1 cellular context compared by ENCODE assay signal in the genomic region with DNA sequence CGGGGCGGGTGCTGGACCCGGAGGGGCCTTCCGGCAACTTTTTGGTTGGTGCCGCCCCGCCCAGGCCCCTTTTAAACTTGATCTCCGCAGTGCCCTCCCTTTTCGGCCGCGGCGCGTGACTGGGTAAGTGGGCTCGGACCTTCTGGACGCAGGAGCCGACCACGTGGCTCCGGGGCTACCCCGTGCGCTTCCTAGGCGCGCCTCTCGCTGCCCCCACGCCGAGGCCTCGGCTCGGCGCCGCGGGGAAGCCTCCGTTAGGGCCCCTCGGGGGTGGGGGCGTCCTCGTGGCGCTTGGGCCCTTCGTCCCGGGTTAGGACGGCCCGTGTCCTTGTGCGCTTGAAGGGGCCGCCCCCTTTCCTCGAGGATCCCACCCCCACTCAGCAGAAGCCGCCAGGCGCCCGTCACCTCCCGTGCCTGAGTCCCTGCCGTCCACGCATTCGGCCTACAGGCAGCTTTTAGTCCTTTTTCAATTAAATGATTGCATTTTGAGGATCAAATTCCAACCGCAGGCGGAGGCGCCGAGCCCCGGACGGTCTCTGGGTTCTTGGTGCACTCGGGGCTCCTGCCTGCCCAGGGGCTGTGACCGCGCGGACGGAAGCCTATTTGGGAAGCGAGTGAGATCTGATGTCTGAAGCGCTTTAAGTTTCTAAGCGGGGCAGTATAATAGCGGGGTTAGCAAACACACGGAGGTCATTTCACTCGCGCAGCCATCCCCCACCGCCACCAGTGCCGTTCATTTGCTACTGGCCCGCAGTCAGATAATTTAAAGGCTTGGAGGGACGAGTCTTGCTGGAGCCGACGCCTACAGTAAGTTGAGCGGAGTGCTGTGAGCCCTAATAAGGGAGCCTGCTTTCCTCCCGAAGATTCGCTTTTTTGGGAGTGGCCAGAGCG.
TF ChIP-seq lines count a peak whose summit lies in the region.

No MANE protein-coding gene starts in this region.

TF ChIP-seq in HepG2, 621 proteins besides CTCF, POLR2A, EP300 and RAD21 (continued from another document and continues in another):
- TF ChIP-seq ZNF550 (CRISPR knock-in tag; IDR thresholded peaks at IDR 0.05; ENCODE audit: borderline replicate concordance) (peak; percentile 29; the same call in 1 of the 2 replicates), FOXA3 (CRISPR knock-in tag; IDR thresholded peaks at IDR 0.05) (no peak), ZNF354B (CRISPR knock-in tag; IDR thresholded peaks at IDR 0.05) (no peak), HHEX (CRISPR knock-in tag; IDR thresholded peaks at IDR 0.05) (no peak), PHF8 (CRISPR knock-in tag; IDR thresholded peaks at IDR 0.05) (peak; percentile 87), DMAP1 (CRISPR knock-in tag; IDR thresholded peaks at IDR 0.05) (peak; percentile 98), ZNF768 (CRISPR knock-in tag; IDR thresholded peaks at IDR 0.05) (peak; percentile 78; the same call in 1 of the 2 replicates), SRSF9 (IDR thresholded peaks at IDR 0.05; ENCODE audit: borderline replicate concordance, insufficient read depth, low read depth, low read length, poor library complexity, severe bottlenecking) (no peak), SIX1 (CRISPR knock-in tag; IDR thresholded peaks at IDR 0.05; ENCODE audit: borderline replicate concordance) (no peak), FOXK2 (IDR thresholded peaks at IDR 0.05) (no peak), BRD4 (CRISPR knock-in tag; IDR thresholded peaks at IDR 0.05) (peak; percentile 88), MTF1 (CRISPR knock-in tag; IDR thresholded peaks at IDR 0.05) (peak; percentile 89; the same call in 1 of the 2 replicates), PPARG (CRISPR knock-in tag; conservative IDR thresholded peaks at IDR 0.05) (peak; percentile 50; the same call in 1 of the 2 replicates), ZNF720 (CRISPR knock-in tag; IDR thresholded peaks at IDR 0.05) (no peak), ZZZ3 (CRISPR knock-in tag; IDR thresholded peaks at IDR 0.05; ENCODE audit: borderline replicate concordance) (no peak), ELF1 (CRISPR knock-in tag; IDR thresholded peaks at IDR 0.05) (0 out of 2 replicates have a peak, but pooled peaks have one; percentile 12), REXO4 (CRISPR knock-in tag; IDR thresholded peaks at IDR 0.05; ENCODE audit: borderline replicate concordance) (no peak), WIZ (CRISPR knock-in tag; IDR thresholded peaks at IDR 0.05) (peak; percentile 58; the same call in 1 of the 2 replicates), KDM4B (CRISPR knock-in tag; IDR thresholded peaks at IDR 0.05) (no peak), ZFP62 (CRISPR knock-in tag; IDR thresholded peaks at IDR 0.05) (no peak), TBP (CRISPR knock-in tag; IDR thresholded peaks at IDR 0.05) (no peak), MEIS2 (CRISPR knock-in tag; IDR thresholded peaks at IDR 0.05) (peak; percentile 61), MAFG (CRISPR knock-in tag; IDR thresholded peaks at IDR 0.05) (no peak), RFXAP (CRISPR knock-in tag; IDR thresholded peaks at IDR 0.05; ENCODE audit: borderline replicate concordance) (peak; percentile 85), ZNF333 (CRISPR knock-in tag; IDR thresholded peaks at IDR 0.05; ENCODE audit: borderline replicate concordance) (0 out of 2 replicates have a peak, but pooled peaks have one; percentile 27), ZNF446 (CRISPR knock-in tag; IDR thresholded peaks at IDR 0.05) (0 out of 2 replicates have a peak, but pooled peaks have one; percentile 33), ZNF790 (CRISPR knock-in tag; IDR thresholded peaks at IDR 0.05; ENCODE audit: borderline replicate concordance) (0 out of 2 replicates have a peak, but pooled peaks have one; percentile 59), CCDC6 (CRISPR knock-in tag; IDR thresholded peaks at IDR 0.05) (peak; percentile 50; the same call in 1 of the 2 replicates), HOXA3 (CRISPR knock-in tag; IDR thresholded peaks at IDR 0.05) (peak; percentile 75), IKZF1 (IDR thresholded peaks at IDR 0.05) (no peak), ZNF780A (CRISPR knock-in tag; IDR thresholded peaks at IDR 0.05) (peak; percentile 91), CHD4 (IDR thresholded peaks at IDR 0.05; ENCODE audit: borderline replicate concordance, low read length) (no peak), SP140L (CRISPR knock-in tag; IDR thresholded peaks at IDR 0.05; ENCODE audit: borderline replicate concordance) (no peak), SRF (IDR thresholded peaks at IDR 0.05; ENCODE audit: low read depth, low read length) (0 out of 2 replicates have a peak, but pooled peaks have one; percentile 16), CC2D1A (CRISPR knock-in tag; IDR thresholded peaks at IDR 0.05) (no peak), NFE2L2 (IDR thresholded peaks at IDR 0.05; ENCODE audit: low read length) (no peak), ZNF256 (CRISPR knock-in tag; conservative IDR thresholded peaks at IDR 0.05) (0 out of 2 replicates have a peak, but pooled peaks have one; percentile 58), SOX13 (IDR thresholded peaks at IDR 0.05) (no peak), SOX13 (CRISPR knock-in tag; conservative IDR thresholded peaks at IDR 0.05 in 1 of 2, IDR thresholded peaks at IDR 0.05 in 1 of 2) (peak in 1 of 2 experiments; percentile 49; a peak in 2 of 4 replicates), ZSCAN30 (CRISPR knock-in tag; IDR thresholded peaks at IDR 0.05) (no peak), ELF4 (CRISPR knock-in tag; IDR thresholded peaks at IDR 0.05; ENCODE audit: borderline replicate concordance) (no peak)
- TF ChIP-seq, protein P1, sequence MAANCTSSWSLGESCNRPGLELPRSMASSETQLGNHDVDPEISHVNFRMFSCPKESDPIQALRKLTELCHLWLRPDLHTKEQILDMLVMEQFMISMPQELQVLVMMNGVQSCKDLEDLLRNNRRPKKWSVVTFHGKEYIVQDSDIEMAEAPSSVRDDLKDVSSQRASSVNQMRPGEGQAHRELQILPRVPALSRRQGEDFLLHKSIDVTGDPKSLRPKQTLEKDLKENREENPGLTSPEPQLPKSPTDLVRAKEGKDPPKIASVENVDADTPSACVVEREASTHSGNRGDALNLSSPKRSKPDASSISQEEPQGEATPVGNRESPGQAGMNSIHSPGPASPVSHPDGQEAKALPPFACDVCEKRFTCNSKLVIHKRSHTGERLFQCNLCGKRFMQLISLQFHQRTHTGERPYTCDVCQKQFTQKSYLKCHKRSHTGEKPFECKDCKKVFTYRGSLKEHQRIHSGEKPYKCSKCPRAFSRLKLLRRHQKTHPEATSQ (CRISPR knock-in tag; IDR thresholded peaks at IDR 0.05; ENCODE audit: borderline replicate concordance), result peak; percentile 60; the same call in 1 of the 2 replicates
- TF ChIP-seq, protein P2, sequence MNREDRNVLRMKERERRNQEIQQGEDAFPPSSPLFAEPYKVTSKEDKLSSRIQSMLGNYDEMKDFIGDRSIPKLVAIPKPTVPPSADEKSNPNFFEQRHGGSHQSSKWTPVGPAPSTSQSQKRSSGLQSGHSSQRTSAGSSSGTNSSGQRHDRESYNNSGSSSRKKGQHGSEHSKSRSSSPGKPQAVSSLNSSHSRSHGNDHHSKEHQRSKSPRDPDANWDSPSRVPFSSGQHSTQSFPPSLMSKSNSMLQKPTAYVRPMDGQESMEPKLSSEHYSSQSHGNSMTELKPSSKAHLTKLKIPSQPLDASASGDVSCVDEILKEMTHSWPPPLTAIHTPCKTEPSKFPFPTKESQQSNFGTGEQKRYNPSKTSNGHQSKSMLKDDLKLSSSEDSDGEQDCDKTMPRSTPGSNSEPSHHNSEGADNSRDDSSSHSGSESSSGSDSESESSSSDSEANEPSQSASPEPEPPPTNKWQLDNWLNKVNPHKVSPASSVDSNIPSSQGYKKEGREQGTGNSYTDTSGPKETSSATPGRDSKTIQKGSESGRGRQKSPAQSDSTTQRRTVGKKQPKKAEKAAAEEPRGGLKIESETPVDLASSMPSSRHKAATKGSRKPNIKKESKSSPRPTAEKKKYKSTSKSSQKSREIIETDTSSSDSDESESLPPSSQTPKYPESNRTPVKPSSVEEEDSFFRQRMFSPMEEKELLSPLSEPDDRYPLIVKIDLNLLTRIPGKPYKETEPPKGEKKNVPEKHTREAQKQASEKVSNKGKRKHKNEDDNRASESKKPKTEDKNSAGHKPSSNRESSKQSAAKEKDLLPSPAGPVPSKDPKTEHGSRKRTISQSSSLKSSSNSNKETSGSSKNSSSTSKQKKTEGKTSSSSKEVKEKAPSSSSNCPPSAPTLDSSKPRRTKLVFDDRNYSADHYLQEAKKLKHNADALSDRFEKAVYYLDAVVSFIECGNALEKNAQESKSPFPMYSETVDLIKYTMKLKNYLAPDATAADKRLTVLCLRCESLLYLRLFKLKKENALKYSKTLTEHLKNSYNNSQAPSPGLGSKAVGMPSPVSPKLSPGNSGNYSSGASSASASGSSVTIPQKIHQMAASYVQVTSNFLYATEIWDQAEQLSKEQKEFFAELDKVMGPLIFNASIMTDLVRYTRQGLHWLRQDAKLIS (CRISPR knock-in tag; IDR thresholded peaks at IDR 0.05), result no peak
- TF ChIP-seq, protein P3, sequence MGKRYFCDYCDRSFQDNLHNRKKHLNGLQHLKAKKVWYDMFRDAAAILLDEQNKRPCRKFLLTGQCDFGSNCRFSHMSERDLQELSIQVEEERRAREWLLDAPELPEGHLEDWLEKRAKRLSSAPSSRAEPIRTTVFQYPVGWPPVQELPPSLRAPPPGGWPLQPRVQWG (CRISPR knock-in tag; IDR thresholded peaks at IDR 0.05; ENCODE audit: borderline replicate concordance, low read depth), result no peak
- TF ChIP-seq, protein P4, sequence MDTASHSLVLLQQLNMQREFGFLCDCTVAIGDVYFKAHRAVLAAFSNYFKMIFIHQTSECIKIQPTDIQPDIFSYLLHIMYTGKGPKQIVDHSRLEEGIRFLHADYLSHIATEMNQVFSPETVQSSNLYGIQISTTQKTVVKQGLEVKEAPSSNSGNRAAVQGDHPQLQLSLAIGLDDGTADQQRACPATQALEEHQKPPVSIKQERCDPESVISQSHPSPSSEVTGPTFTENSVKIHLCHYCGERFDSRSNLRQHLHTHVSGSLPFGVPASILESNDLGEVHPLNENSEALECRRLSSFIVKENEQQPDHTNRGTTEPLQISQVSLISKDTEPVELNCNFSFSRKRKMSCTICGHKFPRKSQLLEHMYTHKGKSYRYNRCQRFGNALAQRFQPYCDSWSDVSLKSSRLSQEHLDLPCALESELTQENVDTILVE (CRISPR knock-in tag; IDR thresholded peaks at IDR 0.05), result no peak
- TF ChIP-seq, protein P5, sequence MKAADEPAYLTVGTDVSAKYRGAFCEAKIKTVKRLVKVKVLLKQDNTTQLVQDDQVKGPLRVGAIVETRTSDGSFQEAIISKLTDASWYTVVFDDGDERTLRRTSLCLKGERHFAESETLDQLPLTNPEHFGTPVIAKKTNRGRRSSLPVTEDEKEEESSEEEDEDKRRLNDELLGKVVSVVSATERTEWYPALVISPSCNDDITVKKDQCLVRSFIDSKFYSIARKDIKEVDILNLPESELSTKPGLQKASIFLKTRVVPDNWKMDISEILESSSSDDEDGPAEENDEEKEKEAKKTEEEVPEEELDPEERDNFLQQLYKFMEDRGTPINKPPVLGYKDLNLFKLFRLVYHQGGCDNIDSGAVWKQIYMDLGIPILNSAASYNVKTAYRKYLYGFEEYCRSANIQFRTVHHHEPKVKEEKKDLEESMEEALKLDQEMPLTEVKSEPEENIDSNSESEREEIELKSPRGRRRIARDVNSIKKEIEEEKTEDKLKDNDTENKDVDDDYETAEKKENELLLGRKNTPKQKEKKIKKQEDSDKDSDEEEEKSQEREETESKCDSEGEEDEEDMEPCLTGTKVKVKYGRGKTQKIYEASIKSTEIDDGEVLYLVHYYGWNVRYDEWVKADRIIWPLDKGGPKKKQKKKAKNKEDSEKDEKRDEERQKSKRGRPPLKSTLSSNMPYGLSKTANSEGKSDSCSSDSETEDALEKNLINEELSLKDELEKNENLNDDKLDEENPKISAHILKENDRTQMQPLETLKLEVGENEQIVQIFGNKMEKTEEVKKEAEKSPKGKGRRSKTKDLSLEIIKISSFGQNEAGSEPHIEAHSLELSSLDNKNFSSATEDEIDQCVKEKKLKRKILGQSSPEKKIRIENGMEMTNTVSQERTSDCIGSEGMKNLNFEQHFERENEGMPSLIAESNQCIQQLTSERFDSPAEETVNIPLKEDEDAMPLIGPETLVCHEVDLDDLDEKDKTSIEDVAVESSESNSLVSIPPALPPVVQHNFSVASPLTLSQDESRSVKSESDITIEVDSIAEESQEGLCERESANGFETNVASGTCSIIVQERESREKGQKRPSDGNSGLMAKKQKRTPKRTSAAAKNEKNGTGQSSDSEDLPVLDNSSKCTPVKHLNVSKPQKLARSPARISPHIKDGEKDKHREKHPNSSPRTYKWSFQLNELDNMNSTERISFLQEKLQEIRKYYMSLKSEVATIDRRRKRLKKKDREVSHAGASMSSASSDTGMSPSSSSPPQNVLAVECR (CRISPR knock-in tag; IDR thresholded peaks at IDR 0.05; ENCODE audit: borderline replicate concordance), result peak; percentile 51; the same call in 1 of the 2 replicates
- TF ChIP-seq, protein P6, sequence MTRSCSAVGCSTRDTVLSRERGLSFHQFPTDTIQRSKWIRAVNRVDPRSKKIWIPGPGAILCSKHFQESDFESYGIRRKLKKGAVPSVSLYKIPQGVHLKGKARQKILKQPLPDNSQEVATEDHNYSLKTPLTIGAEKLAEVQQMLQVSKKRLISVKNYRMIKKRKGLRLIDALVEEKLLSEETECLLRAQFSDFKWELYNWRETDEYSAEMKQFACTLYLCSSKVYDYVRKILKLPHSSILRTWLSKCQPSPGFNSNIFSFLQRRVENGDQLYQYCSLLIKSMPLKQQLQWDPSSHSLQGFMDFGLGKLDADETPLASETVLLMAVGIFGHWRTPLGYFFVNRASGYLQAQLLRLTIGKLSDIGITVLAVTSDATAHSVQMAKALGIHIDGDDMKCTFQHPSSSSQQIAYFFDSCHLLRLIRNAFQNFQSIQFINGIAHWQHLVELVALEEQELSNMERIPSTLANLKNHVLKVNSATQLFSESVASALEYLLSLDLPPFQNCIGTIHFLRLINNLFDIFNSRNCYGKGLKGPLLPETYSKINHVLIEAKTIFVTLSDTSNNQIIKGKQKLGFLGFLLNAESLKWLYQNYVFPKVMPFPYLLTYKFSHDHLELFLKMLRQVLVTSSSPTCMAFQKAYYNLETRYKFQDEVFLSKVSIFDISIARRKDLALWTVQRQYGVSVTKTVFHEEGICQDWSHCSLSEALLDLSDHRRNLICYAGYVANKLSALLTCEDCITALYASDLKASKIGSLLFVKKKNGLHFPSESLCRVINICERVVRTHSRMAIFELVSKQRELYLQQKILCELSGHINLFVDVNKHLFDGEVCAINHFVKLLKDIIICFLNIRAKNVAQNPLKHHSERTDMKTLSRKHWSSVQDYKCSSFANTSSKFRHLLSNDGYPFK (CRISPR knock-in tag; IDR thresholded peaks at IDR 0.05; ENCODE audit: borderline replicate concordance), result peak; percentile 77; the same call in 1 of the 2 replicates
- TF ChIP-seq, protein P7, sequence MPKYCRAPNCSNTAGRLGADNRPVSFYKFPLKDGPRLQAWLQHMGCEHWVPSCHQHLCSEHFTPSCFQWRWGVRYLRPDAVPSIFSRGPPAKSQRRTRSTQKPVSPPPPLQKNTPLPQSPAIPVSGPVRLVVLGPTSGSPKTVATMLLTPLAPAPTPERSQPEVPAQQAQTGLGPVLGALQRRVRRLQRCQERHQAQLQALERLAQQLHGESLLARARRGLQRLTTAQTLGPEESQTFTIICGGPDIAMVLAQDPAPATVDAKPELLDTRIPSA (CRISPR knock-in tag; IDR thresholded peaks at IDR 0.05; ENCODE audit: borderline replicate concordance), result peak; percentile 46; the same call in 1 of the 2 replicates
- TF ChIP-seq, protein P8, sequence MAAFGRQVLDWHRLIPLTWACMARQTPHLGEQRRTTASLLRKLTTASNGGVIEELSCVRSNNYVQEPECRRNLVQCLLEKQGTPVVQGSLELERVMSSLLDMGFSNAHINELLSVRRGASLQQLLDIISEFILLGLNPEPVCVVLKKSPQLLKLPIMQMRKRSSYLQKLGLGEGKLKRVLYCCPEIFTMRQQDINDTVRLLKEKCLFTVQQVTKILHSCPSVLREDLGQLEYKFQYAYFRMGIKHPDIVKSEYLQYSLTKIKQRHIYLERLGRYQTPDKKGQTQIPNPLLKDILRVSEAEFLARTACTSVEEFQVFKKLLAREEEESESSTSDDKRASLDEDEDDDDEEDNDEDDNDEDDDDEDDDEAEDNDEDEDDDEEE (CRISPR knock-in tag; IDR thresholded peaks at IDR 0.05), result 0 out of 2 replicates have a peak, but pooled peaks have one; percentile 55
